13 cellular contexts compared by ENCODE assay signal in the genomic region with DNA sequence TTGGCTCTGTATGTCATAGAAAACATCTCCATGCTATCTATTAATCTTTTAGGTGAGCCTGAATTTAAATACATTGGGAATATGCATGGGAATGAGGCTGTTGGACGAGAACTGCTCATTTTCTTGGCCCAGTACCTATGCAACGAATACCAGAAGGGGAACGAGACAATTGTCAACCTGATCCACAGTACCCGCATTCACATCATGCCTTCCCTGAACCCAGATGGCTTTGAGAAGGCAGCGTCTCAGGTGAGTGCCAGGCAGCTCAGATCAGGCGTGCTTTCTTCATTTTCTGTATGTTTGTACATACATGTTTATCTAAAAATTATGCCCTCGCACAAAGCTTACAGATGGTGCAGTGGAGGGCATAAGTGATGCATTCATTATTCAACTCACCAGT.
DNase-seq lines count a peak whose midpoint lies in the region; ATAC-seq, FAIRE-seq and TF ChIP-seq lines count a peak whose summit lies in the region.
"Had no signal": no experiment of that assay in that cellular context is flagged by ENCODE, and none has a peak within 500 bp of the region (broad histone marks: within the 10 kb centered on the region; RNA-seq: fewer than 3 reads in every experiment).

No MANE protein-coding gene starts in this region.

- no peak for TF ChIP-seq CTCF in OCI-LY3 (IDR thresholded peaks at IDR 0.05; ENCODE audit: low read depth, low read length)

- H3K27ac ChIP-seq in OCI-LY3 (ENCODE audit: low read length) = no peak overlapping the region
- H3K27ac ChIP-seq in neuronal stem cell (replicated peaks; ENCODE audit: low read length) = no peak overlapping the region
- H3K27ac ChIP-seq: coronary artery, SJSA1, thyroid gland had no signal

- no peak overlapping the region for H3K18ac ChIP-seq in neuronal stem cell (ENCODE audit: low read length)

- no peak overlapping the region for H2AK5ac ChIP-seq in neuronal stem cell (ENCODE audit: low read depth, low read length)

- H2BK120ac ChIP-seq in neuronal stem cell (ENCODE audit: low read depth, low read length) = no peak overlapping the region

- H4K91ac ChIP-seq in neuronal stem cell (ENCODE audit: low read depth, low read length, poor library complexity) = no peak overlapping the region

- no peaks in the 10 kb centered on the region for H3K9me3 ChIP-seq in OCI-LY3 (ENCODE audit: insufficient read depth, low read length)
- no peaks in the 10 kb centered on the region for H3K9me3 ChIP-seq in neuronal stem cell (replicated peaks in 1 of 2; ENCODE audit: control insufficient read depth in 2 of 2, insufficient read depth in 1 of 2, low read depth in 1 of 2, low read length in 2 of 2)
- H3K9me3 ChIP-seq: SJSA1, thyroid gland had no signal

- ATAC-seq in GM21360 (IDR thresholded peaks at IDR 0.05; ENCODE audit: unreplicated experiment) = peak; percentile 15

- H3K23ac ChIP-seq in neuronal stem cell (ENCODE audit: low read depth, low read length, poor library complexity) = no peak overlapping the region

- no peaks in the 10 kb centered on the region for H4K20me1 ChIP-seq in OCI-LY3 (ENCODE audit: insufficient read depth, low read length)

- no peak overlapping the region for H4K8ac ChIP-seq in neuronal stem cell (ENCODE audit: low read depth, low read length)

- H3K79me1 ChIP-seq in neuronal stem cell (ENCODE audit: low read depth, low read length) = no peaks in the 10 kb centered on the region

- H3K4ac ChIP-seq in neuronal stem cell (ENCODE audit: low read length) = no peak overlapping the region

- H3K27me3 ChIP-seq in OCI-LY3 (ENCODE audit: low read depth, low read length) (no peaks in the 10 kb centered on the region), neuronal stem cell (ENCODE audit: control insufficient read depth in 3 of 3, insufficient read depth in 3 of 3, low read depth in 1 of 3, low read length in 3 of 3) (no peaks in the 10 kb centered on the region)
- H3K27me3 ChIP-seq: SJSA1, thyroid gland had no signal

- TF ChIP-seq POLR2A in GM12891 (IDR thresholded peaks at IDR 0.05; ENCODE audit: low read depth, low read length) = no peak

- peak; percentile 22 for DNase-seq in NCI-H748 (lab: John Stamatoyannopoulos, UW; ENCODE audit: unreplicated experiment)
- DNase-seq in NCI-H748 treated with DMSO at 0.1 percent for 48 hours (lab: John Stamatoyannopoulos, UW) = no peak
- DNase-seq in neuronal stem cell (ENCODE audit: low spot score) = no peak
- no peak for DNase-seq in NCI-H1930 (lab: John Stamatoyannopoulos, UW)
- no peak for DNase-seq in GM12891 (ENCODE audit: insufficient read length, low spot score)
- DNase-seq in activated CD4-positive, alpha-beta T cell treated with anti-CD3 and anti-CD28 coated beads, Interleukin-2, amount 50 U/mL, for 48 hours = no peak
- DNase-seq: activated B cell treated with CpG ODN at 0.5 μM for 24 hours, NCI-H524 treated with DMSO at 0.1 percent for 48 hours had no signal

- no peak for FAIRE-seq in GM12891 (lab: Jason Lieb, UNC)

- no peaks in the 10 kb centered on the region for H3K79me2 ChIP-seq in OCI-LY3 (ENCODE audit: low read length)

- H3K14ac ChIP-seq in neuronal stem cell (ENCODE audit: low read length) = no peak overlapping the region

- no CpG with 5 or more reads among the region's 7 CpGs for WGBS in neuronal stem cell (ENCODE audit: extremely low coverage in 2 of 2, insufficient read length in 2 of 2, insufficient replicate concordance in 1 of 2), 2 donors

- H3K4me3 ChIP-seq in OCI-LY3 (ENCODE audit: low read length) = peak overlapping the region; percentile 27
- H3K4me3 ChIP-seq in neuronal stem cell (ENCODE audit: low read length in 2 of 2) = no peak overlapping the region
- H3K4me3 ChIP-seq: coronary artery, SJSA1, thyroid gland had no signal

- H2BK5ac ChIP-seq in neuronal stem cell (ENCODE audit: low read length) = no peak overlapping the region

- H3K9ac ChIP-seq in OCI-LY3 (ENCODE audit: low read length) = no peak overlapping the region
- no peak overlapping the region for H3K9ac ChIP-seq in neuronal stem cell (ENCODE audit: low read depth, low read length, poor library complexity)

- peak overlapping the region; percentile 64 for H2AFZ ChIP-seq in OCI-LY3 (ENCODE audit: low read depth, low read length)
- peak overlapping the region; percentile 11 for H2AFZ ChIP-seq in neuronal stem cell (ENCODE audit: low read length)

- H2BK12ac ChIP-seq in neuronal stem cell (ENCODE audit: low read length) = no peak overlapping the region

- H3K36me3 ChIP-seq in OCI-LY3 (replicated peaks; ENCODE audit: low read depth, low read length) (no peaks in the 10 kb centered on the region), neuronal stem cell (replicated peaks in 1 of 2; ENCODE audit: control insufficient read depth in 2 of 2, insufficient read depth in 2 of 2, low read length in 2 of 2) (peaks cover 0 to 4% of the 10 kb centered on the region in 2 donors)
- H3K36me3 ChIP-seq: SJSA1, thyroid gland had no signal

- no peak overlapping the region for H2BK15ac ChIP-seq in neuronal stem cell (ENCODE audit: low read length)

- H3K4me2 ChIP-seq in OCI-LY3 (ENCODE audit: low read length) (peak overlapping the region; percentile 49), neuronal stem cell (ENCODE audit: insufficient read depth, low read length, poor library complexity, severe bottlenecking) (no peak overlapping the region)

- peaks cover 4% of the 10 kb centered on the region; the same call in 1 of the 2 replicates for H3K4me1 ChIP-seq in OCI-LY3 (ENCODE audit: low read length)
- H3K4me1 ChIP-seq in neuronal stem cell (ENCODE audit: control insufficient read depth in 2 of 2, insufficient read depth in 1 of 2, low read depth in 1 of 2, low read length in 2 of 2) = no peaks in the 10 kb centered on the region
- H3K4me1 ChIP-seq: thyroid gland had no signal

TF ChIP-seq in GM12891, 5 proteins besides CTCF, POLR2A, EP300 and RAD21:
- TF ChIP-seq POU2F2 (IDR thresholded peaks at IDR 0.05; ENCODE audit: low read depth, low read length) (no peak), TAF1 (IDR thresholded peaks at IDR 0.05; ENCODE audit: low read depth, low read length) (no peak), POLR2AphosphoS5 (IDR thresholded peaks at IDR 0.05; ENCODE audit: low read depth, low read length) (no peak), PAX5 (IDR thresholded peaks at IDR 0.05; ENCODE audit: insufficient read depth, low read length, severe bottlenecking) (no peak), SPI1 (IDR thresholded peaks at IDR 0.05; ENCODE audit: low read depth, low read length) (no peak)
